17 cellular contexts compared by ENCODE assay signal in genomic region chr2:95265182-95265581, GRCh38. TPM values are rescaled to one million over a fixed set of nuclear protein-coding genes. Genes with fewer than 3 reads are reported as not detected.
"Had no signal": no experiment of that assay in that cellular context is flagged by ENCODE, and none has a peak within 500 bp of the region (broad histone marks: within the 10 kb centered on the region; RNA-seq: fewer than 3 reads in every experiment).

No MANE protein-coding gene starts in this region.

- DNase-seq: activated CD4-positive, alpha-beta T cell treated with anti-CD3 and anti-CD28 coated beads for 4 hours; activated naive CD8-positive, alpha-beta T cell treated with anti-CD3 and anti-CD28 coated beads, Interleukin-2, amount 10 ng/mL, durations not matched to agents 7 days and 5 days; activated T-cell treated with anti-CD3 and anti-CD28 coated beads, Interleukin-2, amount 50 U/mL, for 4 hours; erythroblast; kidney glomerular epithelial cell; naive B cell; stimulated activated naive CD8-positive, alpha-beta T cell treated with anti-CD3 and anti-CD28 coated beads, Interleukin-15, Interleukin-2, amounts not matched to agents 100 U/mL and 50 U/mL, for 24 hours; T-helper 1 cell had no signal

- H3K4me3 Mint-ChIP-seq: activated naive CD8-positive, alpha-beta T cell treated with anti-CD3 and anti-CD28 coated beads, Interleukin-2, amount 10 ng/mL, durations not matched to agents 7 days and 5 days; activated T-cell treated with anti-CD3 and anti-CD28 coated beads, Interleukin-2, amount 50 U/mL, for 4 hours; endodermal cell; naive B cell had no signal

- H3K4me3 ChIP-seq: ascending aorta, SK-N-MC, thoracic aorta, vagina had no signal

- H3K27ac Mint-ChIP-seq: activated naive CD8-positive, alpha-beta T cell treated with anti-CD3 and anti-CD28 coated beads, Interleukin-2, amount 10 ng/mL, durations not matched to agents 7 days and 5 days; endodermal cell; progenitor cell of endocrine pancreas had no signal

- ATAC-seq: activated T-cell treated with anti-CD3 and anti-CD28 coated beads, Interleukin-2, amount 50 U/mL, for 4 hours; sciatic nerve; stimulated activated naive CD8-positive, alpha-beta T cell treated with anti-CD3 and anti-CD28 coated beads, Interleukin-15, Interleukin-2, amounts not matched to agents 100 U/mL and 50 U/mL, for 24 hours had no signal

- H3K9me3 Mint-ChIP-seq: activated naive CD8-positive, alpha-beta T cell treated with anti-CD3 and anti-CD28 coated beads, Interleukin-2, amount 10 ng/mL, durations not matched to agents 7 days and 5 days; activated T-cell treated with anti-CD3 and anti-CD28 coated beads, Interleukin-2, amount 50 U/mL, for 4 hours; endodermal cell had no signal

- H3K9me3 ChIP-seq: ascending aorta, thoracic aorta, vagina had no signal

- H3K27me3 Mint-ChIP-seq: progenitor cell of endocrine pancreas had no signal

- H3K4me1 ChIP-seq: ascending aorta had no signal

- H3K27ac ChIP-seq: ascending aorta, SK-N-MC, thoracic aorta, vagina had no signal

- H3K36me3 ChIP-seq: ascending aorta, thoracic aorta, vagina had no signal

- H3K36me3 Mint-ChIP-seq: activated naive CD8-positive, alpha-beta T cell treated with anti-CD3 and anti-CD28 coated beads, Interleukin-2, amount 10 ng/mL, durations not matched to agents 7 days and 5 days had no signal

- H3K27me3 ChIP-seq: ascending aorta, vagina had no signal

- H3K4me1 Mint-ChIP-seq: activated naive CD8-positive, alpha-beta T cell treated with anti-CD3 and anti-CD28 coated beads, Interleukin-2, amount 10 ng/mL, durations not matched to agents 7 days and 5 days; endodermal cell; naive B cell had no signal

RNA-seq across cellular contexts. Expression of gene PROM2, which starts 9.1 kb away (rescaled TPM):
- total RNA-seq: ascending aorta had no signal

RNA-seq across cellular contexts. Expression of gene KCNIP3, which starts 32.0 kb away (rescaled TPM):
- total RNA-seq: activated CD8-positive, alpha-beta memory T cell treated with anti-CD3 and anti-CD28 coated beads for 36 hours; activated naive CD8-positive, alpha-beta T cell treated with anti-CD3 and anti-CD28 coated beads, Interleukin-2, amount 10 ng/mL, durations not matched to agents 7 days and 5 days; activated T-cell treated with anti-CD3 and anti-CD28 coated beads, Interleukin-2, amount 50 U/mL, for 4 hours; lung microvascular endothelial cell had no signal
